ENCODE assay signal across 2 cellular contexts in genomic region chr1:15760520-15761211, GRCh38.
A peak's percentile ranks its signal among the peaks of the same experiment; 100 is the strongest.
TF ChIP-seq lines count a peak whose summit lies in the region.

No MANE protein-coding gene starts in this region.

TF ChIP-seq in IMR-90, 13 proteins besides CTCF, POLR2A, EP300 and RAD21:
- peak; percentile 70; the same call in 1 of the 2 replicates for TF ChIP-seq MAZ (IDR thresholded peaks at IDR 0.05; ENCODE audit: borderline replicate concordance, low read depth, low read length)
- TF ChIP-seq RFX5 (IDR thresholded peaks at IDR 0.05; ENCODE audit: low read depth, low read length): no peak
- no peak for TF ChIP-seq BHLHE40 (IDR thresholded peaks at IDR 0.05; ENCODE audit: low read depth, low read length)

TF ChIP-seq in H1, 55 proteins besides CTCF, POLR2A, EP300 and RAD21:
- no peak for TF ChIP-seq HDAC2 (IDR thresholded peaks at IDR 0.05; ENCODE audit: borderline replicate concordance in 1 of 2, low read depth in 2 of 2, low read length in 2 of 2)
- peak; percentile 19; the same call in 1 of the 2 replicates for TF ChIP-seq POLR2AphosphoS5 (IDR thresholded peaks at IDR 0.05; ENCODE audit: low read depth, low read length)
